Comparison of ENCODE assay signal across 11 cellular contexts in the genomic region with DNA sequence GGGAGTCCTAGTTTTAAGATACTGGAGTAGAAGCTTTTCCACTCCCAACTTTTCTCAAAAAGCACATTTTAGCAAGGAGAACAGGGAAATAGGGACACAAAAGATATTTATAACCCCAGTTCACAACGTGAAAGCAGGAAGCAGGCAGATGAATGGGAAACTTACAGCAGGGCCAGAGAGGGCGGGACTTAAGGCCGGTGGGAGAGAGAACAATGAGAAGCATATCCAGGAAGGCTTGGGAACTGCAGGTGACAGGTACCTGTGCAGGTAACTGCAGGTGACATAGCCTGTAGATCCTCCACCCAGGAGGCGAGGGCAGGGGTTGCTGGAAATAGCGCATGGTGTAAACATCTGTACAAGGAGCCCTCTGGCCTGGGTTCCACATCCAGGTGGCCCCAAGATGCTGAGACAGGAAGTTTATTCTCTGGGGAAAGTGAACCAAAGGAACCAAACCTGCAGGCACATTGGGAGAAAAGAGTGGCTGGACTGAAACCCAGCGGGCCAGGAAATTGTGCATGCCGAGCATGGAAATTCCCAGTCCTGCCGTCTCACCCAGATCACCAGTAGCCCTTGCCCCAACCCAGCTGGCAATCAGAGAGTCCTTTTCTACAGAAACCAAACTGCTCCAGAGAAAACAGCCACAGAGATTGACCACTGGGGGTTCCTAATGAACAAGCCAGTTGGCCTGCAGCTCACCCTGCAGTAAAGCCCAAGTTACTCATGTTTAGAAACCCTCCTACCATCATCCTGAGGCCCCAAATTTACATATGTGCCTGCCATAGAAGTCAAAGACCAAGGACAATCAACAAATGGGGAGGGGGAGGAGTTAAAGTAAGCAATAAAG. TPM values are rescaled to one million over a fixed set of nuclear protein-coding genes. Genes with fewer than 3 reads are reported as not detected.
A peak's percentile ranks its signal among the peaks of the same experiment; 100 is the strongest.
DNase-seq lines count a peak whose midpoint lies in the region; ATAC-seq and TF ChIP-seq lines count a peak whose summit lies in the region.
"Had no signal": no experiment of that assay in that cellular context is flagged by ENCODE, and none has a peak within 500 bp of the region (broad histone marks: within the 10 kb centered on the region; RNA-seq: fewer than 3 reads in every experiment).

No MANE protein-coding gene starts in this region.

- ATAC-seq in activated CD8-positive, alpha-beta T cell treated with anti-CD3 and anti-CD28 coated beads for 36 hours, result no peak
- ATAC-seq in activated CD8-positive, alpha-beta T cell treated with anti-CD3 and anti-CD28 coated beads, Interleukin-2, amount 10 ng/mL, durations not matched to agents 7 days and 5 days, result no peak
- ATAC-seq in esophagus mucosa, result peak; percentile 42
- no peak for ATAC-seq in thoracic aorta (ENCODE audit: insufficient number of reproducible peaks, low FRiP score, low read depth)

- no peak for TF ChIP-seq CTCF in activated CD8-positive, alpha-beta T cell treated with anti-CD3 and anti-CD28 coated beads for 36 hours (IDR thresholded peaks at IDR 0.05)
- no peak for TF ChIP-seq CTCF in thoracic aorta (IDR thresholded peaks at IDR 0.05)

- CTCF ChIA-PET in activated CD8-positive, alpha-beta T cell treated with anti-CD3 and anti-CD28 coated beads for 36 hours (lab: Charles Lee), result interaction anchor here (0.6 to 2.5 kb wide), 4 partner anchors 9 to 38 kb away, joined by 3 to 15 read pairs (median 6); no protein-coding TSS in a partner anchor
- CTCF ChIA-PET in activated CD8-positive, alpha-beta T cell treated with anti-CD3 and anti-CD28 coated beads, Interleukin-2, amount 10 ng/mL, durations not matched to agents 7 days and 5 days (lab: Charles Lee), result interaction anchor here (1.8 kb wide), 1 partner anchor 17 kb away, joined by 7 read pairs; no protein-coding TSS in a partner anchor

- H3K4me3 Mint-ChIP-seq in activated CD8-positive, alpha-beta T cell treated with anti-CD3 and anti-CD28 coated beads for 36 hours, result no peak overlapping the region
- H3K4me3 Mint-ChIP-seq in activated CD8-positive, alpha-beta T cell treated with anti-CD3 and anti-CD28 coated beads, Interleukin-2, amount 10 ng/mL, durations not matched to agents 7 days and 5 days, result no peak overlapping the region
- H3K4me3 Mint-ChIP-seq: activated B cell treated with CpG ODN at 0.5 μM for 24 hours had no signal

- H3K9me3 Mint-ChIP-seq in activated CD8-positive, alpha-beta T cell treated with anti-CD3 and anti-CD28 coated beads for 36 hours, result peaks cover 4% of the 10 kb centered on the region
- H3K9me3 Mint-ChIP-seq in activated CD8-positive, alpha-beta T cell treated with anti-CD3 and anti-CD28 coated beads, Interleukin-2, amount 10 ng/mL, durations not matched to agents 7 days and 5 days (ENCODE audit: insufficient read depth), result no peaks in the 10 kb centered on the region

- peak overlapping the region; percentile 5 for H3K27ac Mint-ChIP-seq in activated CD8-positive, alpha-beta T cell treated with anti-CD3 and anti-CD28 coated beads for 36 hours
- no peak overlapping the region for H3K27ac Mint-ChIP-seq in activated CD8-positive, alpha-beta T cell treated with anti-CD3 and anti-CD28 coated beads, Interleukin-2, amount 10 ng/mL, durations not matched to agents 7 days and 5 days
- H3K27ac Mint-ChIP-seq: activated B cell treated with CpG ODN at 0.5 μM for 24 hours had no signal

- in situ Hi-C loops in KBM-7 (cut with MboI; ENCODE audit: low pct_unique_long_range_greater_than_20kb, low sequenced_read_pairs), result no loop called here

- no peaks in the 10 kb centered on the region for H3K27me3 Mint-ChIP-seq in activated CD8-positive, alpha-beta T cell treated with anti-CD3 and anti-CD28 coated beads for 36 hours
- peaks cover 2% of the 10 kb centered on the region for H3K27me3 Mint-ChIP-seq in activated CD8-positive, alpha-beta T cell treated with anti-CD3 and anti-CD28 coated beads, Interleukin-2, amount 10 ng/mL, durations not matched to agents 7 days and 5 days (ENCODE audit: low read depth)

- peaks cover 79% of the 10 kb centered on the region for H3K4me1 Mint-ChIP-seq in activated CD8-positive, alpha-beta T cell treated with anti-CD3 and anti-CD28 coated beads for 36 hours (ENCODE audit: low read depth)
- H3K4me1 Mint-ChIP-seq in activated CD8-positive, alpha-beta T cell treated with anti-CD3 and anti-CD28 coated beads, Interleukin-2, amount 10 ng/mL, durations not matched to agents 7 days and 5 days (ENCODE audit: low read depth), result peaks cover 57% of the 10 kb centered on the region

- H3K4me1 ChIP-seq in thoracic aorta (ENCODE audit: control insufficient read depth in 1 of 2, low read depth in 2 of 2), result peaks cover 24 to 50% of the 10 kb centered on the region in 2 donors

- no peaks in the 10 kb centered on the region for H3K9me3 ChIP-seq in thoracic aorta

- H3K36me3 Mint-ChIP-seq in activated CD8-positive, alpha-beta T cell treated with anti-CD3 and anti-CD28 coated beads for 36 hours (ENCODE audit: low read depth), result no peaks in the 10 kb centered on the region
- peaks cover 5% of the 10 kb centered on the region for H3K36me3 Mint-ChIP-seq in activated CD8-positive, alpha-beta T cell treated with anti-CD3 and anti-CD28 coated beads, Interleukin-2, amount 10 ng/mL, durations not matched to agents 7 days and 5 days (ENCODE audit: low read depth)

- POLR2A ChIA-PET in activated CD8-positive, alpha-beta T cell treated with anti-CD3 and anti-CD28 coated beads for 36 hours (lab: Charles Lee), result interaction anchor here (1.5 kb wide), 1 partner anchor 10 kb away, joined by 5 read pairs; no protein-coding TSS in a partner anchor
- POLR2A ChIA-PET in activated CD8-positive, alpha-beta T cell treated with anti-CD3 and anti-CD28 coated beads, Interleukin-2, amount 10 ng/mL, durations not matched to agents 7 days and 5 days (lab: Charles Lee), result no interaction called here

- H3K27ac ChIP-seq in thoracic aorta, result peak overlapping the region; percentile 24 to 87

- H3K36me3 ChIP-seq in thoracic aorta, result no peaks in the 10 kb centered on the region

- intact Hi-C loops in activated CD8-positive, alpha-beta T cell treated with anti-CD3 and anti-CD28 coated beads for 36 hours (cut with micrococcal nuclease), result loop anchor here (10.0 kb wide), 1 partner anchor 256 kb away; no protein-coding TSS in a partner anchor

- no peaks in the 10 kb centered on the region for H3K27me3 ChIP-seq in thoracic aorta (replicated peaks; ENCODE audit: insufficient read depth)

- H3K4me3 ChIP-seq in thoracic aorta, result no peak overlapping the region

- DNase-seq in activated CD8-positive, alpha-beta T cell treated with anti-CD3 and anti-CD28 coated beads for 36 hours, result no peak
- DNase-seq in activated CD8-positive, alpha-beta T cell treated with anti-CD3 and anti-CD28 coated beads, Interleukin-2, amount 10 ng/mL, durations not matched to agents 7 days and 5 days, result no peak
- DNase-seq in NCI-H69 (lab: John Stamatoyannopoulos, UW) (peak; percentile 84), thoracic aorta (ENCODE audit: low spot score) (no peak), GM19238 (ENCODE audit: insufficient read length, low spot score) (no peak), occipital lobe (lab: John Stamatoyannopoulos, UW) (no peak), KBM-7 (no peak)
- DNase-seq: activated B cell treated with CpG ODN at 0.5 μM for 24 hours; central memory CD4-positive, alpha-beta T cell; HCEC 1CT had no signal

RNA-seq across cellular contexts. Expression of a gene that starts 24.3 kb away (rescaled TPM):
- 1 to 10 TPM; 4.0 to 4.1 TPM for total RNA-seq in activated CD8-positive, alpha-beta T cell treated with anti-CD3 and anti-CD28 coated beads for 36 hours
- total RNA-seq in activated CD8-positive, alpha-beta T cell treated with anti-CD3 and anti-CD28 coated beads, Interleukin-2, amount 10 ng/mL, durations not matched to agents 7 days and 5 days, result under 1 TPM; 0.03 to 0.10 TPM
- total RNA-seq in esophagus mucosa (23.0 TPM), thoracic aorta (100 to 1,000 TPM; 118 to 155 TPM), occipital lobe (23.9 TPM)

RNA-seq across cellular contexts. Expression of a gene that starts 48.7 kb away (rescaled TPM):
- not detected for total RNA-seq in activated CD8-positive, alpha-beta T cell treated with anti-CD3 and anti-CD28 coated beads for 36 hours
- not detected for total RNA-seq in activated CD8-positive, alpha-beta T cell treated with anti-CD3 and anti-CD28 coated beads, Interleukin-2, amount 10 ng/mL, durations not matched to agents 7 days and 5 days
- total RNA-seq in esophagus mucosa (5.3 TPM), thoracic aorta (1 to 10 TPM; 2.0 to 7.4 TPM), occipital lobe (0.94 TPM)
- total RNA-seq: activated B cell treated with CpG ODN at 0.5 μM for 24 hours had no signal

Comparison
In these comparisons a context has a peak if more than half of its experiments do, and no peak if none do; other contexts are left out.
1. RNA of a gene that starts 24.3 kb away (total RNA-seq): 118 to 155 TPM in thoracic aorta, 23.9 TPM in occipital lobe (single experiment), 23.0 TPM in esophagus mucosa (single experiment) and 4.0 to 4.1 TPM in activated CD8-positive, alpha-beta T cell treated with anti-CD3 and anti-CD28 coated beads for 36 hours; 0.03 to 0.10 TPM in activated CD8-positive, alpha-beta T cell treated with anti-CD3 and anti-CD28 coated beads, Interleukin-2, amount 10 ng/mL, durations not matched to agents 7 days and 5 days; every median in the first group is over 4 times any median in the second.